ENCODE assay signal across 8 cellular contexts in the genomic region with DNA sequence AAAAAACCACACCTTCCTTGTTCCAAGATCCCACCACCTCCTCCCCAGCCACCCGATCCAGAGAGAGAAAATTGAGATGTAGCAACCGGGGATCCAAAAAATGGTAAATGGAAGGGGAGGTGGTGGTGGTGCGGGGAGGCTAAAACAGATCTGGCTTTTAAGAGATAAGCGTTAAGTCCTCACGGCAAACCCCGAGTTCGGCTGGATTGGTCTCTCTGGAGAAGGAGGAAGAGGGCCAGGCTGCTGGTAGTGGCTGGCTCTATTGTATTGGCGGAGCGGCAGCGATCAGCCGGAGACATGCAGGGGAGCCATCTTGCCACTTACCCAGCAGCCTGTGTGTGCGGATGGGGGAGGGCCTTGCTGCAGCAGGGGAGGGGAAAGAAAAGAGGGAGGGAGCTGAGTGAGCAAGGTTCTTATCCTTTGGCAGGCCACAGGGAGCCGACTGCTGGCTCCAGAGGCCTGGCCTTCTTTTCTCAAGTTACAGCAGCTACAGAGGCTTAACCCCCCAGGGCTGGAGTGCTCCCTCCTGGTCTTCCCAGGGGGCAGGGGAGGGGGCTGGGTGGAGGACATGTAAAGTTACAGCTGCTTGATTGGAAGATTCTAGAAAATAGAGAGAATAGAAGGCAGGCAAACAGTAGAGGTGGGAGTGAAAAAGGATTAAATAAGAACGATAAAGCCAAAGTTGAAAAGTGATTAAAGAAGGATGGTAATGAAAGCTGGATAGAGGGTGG. TPM values are rescaled to one million over a fixed set of nuclear protein-coding genes. Genes with fewer than 3 reads are reported as not detected.
DNase-seq lines count a peak whose midpoint lies in the region; ATAC-seq and TF ChIP-seq lines count a peak whose summit lies in the region.

No MANE protein-coding gene starts in this region.

- H3K4me1 ChIP-seq in KMS-11 (ENCODE audit: low read depth, poor library complexity, severe bottlenecking), result peaks cover 17% of the 10 kb centered on the region
- peaks cover 47% of the 10 kb centered on the region for H3K4me1 ChIP-seq in neural progenitor cell

- H3K4me2 ChIP-seq in KMS-11 (peak overlapping the region; percentile 96), neural progenitor cell (peak overlapping the region; percentile 85)

- peak overlapping the region; percentile 68; the same call in 1 of the 2 replicates for H3K9ac ChIP-seq in KMS-11
- peak overlapping the region; percentile 81 for H3K9ac ChIP-seq in neural progenitor cell

- H4K20me1 ChIP-seq in KMS-11 (ENCODE audit: insufficient read depth), result no peaks in the 10 kb centered on the region
- H4K20me1 ChIP-seq in neural progenitor cell (ENCODE audit: low read depth), result peaks cover 52% of the 10 kb centered on the region

- H3K36me3 ChIP-seq in KMS-11 (ENCODE audit: insufficient read depth) (no peaks in the 10 kb centered on the region), neural progenitor cell (peaks cover 19% of the 10 kb centered on the region)

- H3K4me3 Mint-ChIP-seq in activated T-cell treated with anti-CD3 and anti-CD28 coated beads, Interleukin-2, amount 50 U/mL, for 24 hours, result peak overlapping the region; percentile 98
- H3K4me3 Mint-ChIP-seq in neural progenitor cell, result peak overlapping the region; percentile 89

- TF ChIP-seq CTCF in KMS-11 (conservative IDR thresholded peaks at IDR 0.05; ENCODE audit: low read depth, low read length) (no peak), fibroblast of the aortic adventitia (IDR thresholded peaks at IDR 0.05; ENCODE audit: insufficient read depth, low read length) (no peak), neural progenitor cell (IDR thresholded peaks at IDR 0.05) (no peak)

- peak; percentile 90 for ATAC-seq in GM21576 (IDR thresholded peaks at IDR 0.05; ENCODE audit: unreplicated experiment)

- H2AFZ ChIP-seq in KMS-11 (ENCODE audit: low read depth) (peak overlapping the region; percentile 20; the same call in 1 of the 2 replicates), neural progenitor cell (replicated peaks) (no peak overlapping the region)

- peak; percentile 90 for DNase-seq in COLO829 (ENCODE audit: low spot score)
- peak; percentile 85 for DNase-seq in activated T-cell treated with anti-CD3 and anti-CD28 coated beads, Interleukin-2, amount 50 U/mL, for 24 hours
- peak; percentile 92 for DNase-seq in fibroblast of the aortic adventitia (ENCODE audit: low read depth)
- peak; percentile 94 for DNase-seq in neural progenitor cell (ENCODE audit: low spot score)
- peak; percentile 87 for DNase-seq in superior temporal gyrus (ENCODE audit: extremely low spot score)
- no peak for DNase-seq in stimulated activated naive CD4-positive, alpha-beta T cell treated with Interleukin-2 at 50 U/mL for 16 hours (lab: John Stamatoyannopoulos, UW)

- H3F3A ChIP-seq in neural progenitor cell (ENCODE audit: low read depth), result peaks cover 72% of the 10 kb centered on the region

- H3K36me3 Mint-ChIP-seq in activated T-cell treated with anti-CD3 and anti-CD28 coated beads, Interleukin-2, amount 50 U/mL, for 24 hours (ENCODE audit: low read depth), result peaks cover 94% of the 10 kb centered on the region
- peaks cover 23% of the 10 kb centered on the region for H3K36me3 Mint-ChIP-seq in neural progenitor cell

- H3K9me3 Mint-ChIP-seq in activated T-cell treated with anti-CD3 and anti-CD28 coated beads, Interleukin-2, amount 50 U/mL, for 24 hours, result no peaks in the 10 kb centered on the region
- H3K9me3 Mint-ChIP-seq in neural progenitor cell, result no peaks in the 10 kb centered on the region

- H3K27ac ChIP-seq in KMS-11, result peak overlapping the region; percentile 42; the same call in 1 of the 2 replicates
- H3K27ac ChIP-seq in neural progenitor cell, result peak overlapping the region; percentile 67

- H3K27ac Mint-ChIP-seq in activated T-cell treated with anti-CD3 and anti-CD28 coated beads, Interleukin-2, amount 50 U/mL, for 24 hours, result peak overlapping the region; percentile 97
- H3K27ac Mint-ChIP-seq in neural progenitor cell, result peak overlapping the region; percentile 85

- H3K27me3 ChIP-seq in KMS-11 (ENCODE audit: insufficient read depth, low read depth) (no peaks in the 10 kb centered on the region), neural progenitor cell (no peaks in the 10 kb centered on the region)

- H3K4me1 Mint-ChIP-seq in activated T-cell treated with anti-CD3 and anti-CD28 coated beads, Interleukin-2, amount 50 U/mL, for 24 hours (ENCODE audit: low read depth), result peaks cover 38% of the 10 kb centered on the region
- peaks cover 41% of the 10 kb centered on the region for H3K4me1 Mint-ChIP-seq in neural progenitor cell

- H3K4me3 ChIP-seq in KMS-11 (IDR thresholded peaks at IDR 0.05; ENCODE audit: insufficient read depth, low read depth, low read length) (no peak overlapping the region), fibroblast of the aortic adventitia (ENCODE audit: low read depth, low read length) (peak overlapping the region; percentile 75), neural progenitor cell (peak overlapping the region; percentile 92)

- no peaks in the 10 kb centered on the region for H3K27me3 Mint-ChIP-seq in activated T-cell treated with anti-CD3 and anti-CD28 coated beads, Interleukin-2, amount 50 U/mL, for 24 hours
- peaks cover 10% of the 10 kb centered on the region for H3K27me3 Mint-ChIP-seq in neural progenitor cell (ENCODE audit: insufficient read depth, low read depth)

- H3K9me3 ChIP-seq in neural progenitor cell (ENCODE audit: low read depth), result no peaks in the 10 kb centered on the region

- H3K79me2 ChIP-seq in KMS-11 (ENCODE audit: insufficient read depth, low read depth), result peaks cover 11% of the 10 kb centered on the region
- peaks cover 65% of the 10 kb centered on the region for H3K79me2 ChIP-seq in neural progenitor cell (ENCODE audit: low read depth)

RNA-seq across cellular contexts. Expression of a gene that starts 14.1 kb away (rescaled TPM):
- total RNA-seq in fibroblast of the aortic adventitia (ENCODE audit: low replicate concordance) (2.4 and 3.7 TPM in 2 replicates), neural progenitor cell (ENCODE audit: low replicate concordance) (15.0 and 35.9 TPM in 2 replicates)

RNA-seq across cellular contexts. Expression of a gene that starts 23.5 kb away (rescaled TPM):
- total RNA-seq in fibroblast of the aortic adventitia (ENCODE audit: low replicate concordance), result 91.8 and 97.0 TPM in 2 replicates
- 184 and 215 TPM in 2 replicates for total RNA-seq in neural progenitor cell (ENCODE audit: low replicate concordance)

RNA-seq across cellular contexts. Expression of a gene that starts 23.9 kb away (rescaled TPM):
- 13.0 and 60.2 TPM in 2 replicates for total RNA-seq in fibroblast of the aortic adventitia (ENCODE audit: low replicate concordance)
- 32.0 and 37.5 TPM in 2 replicates for total RNA-seq in neural progenitor cell (ENCODE audit: low replicate concordance)

RNA-seq across cellular contexts. Expression of a gene that starts 29.4 kb away (rescaled TPM):
- total RNA-seq in fibroblast of the aortic adventitia (ENCODE audit: low replicate concordance), result not detected in 2 replicates
- total RNA-seq in neural progenitor cell (ENCODE audit: low replicate concordance), result not detected in 2 replicates

RNA-seq across cellular contexts. Expression of a gene that starts 33.4 kb away (rescaled TPM):
- total RNA-seq in fibroblast of the aortic adventitia (ENCODE audit: low replicate concordance) (1.8 TPM in 1 of 2 replicates, not detected in the other), neural progenitor cell (ENCODE audit: low replicate concordance) (0.06 TPM in 1 of 2 replicates, not detected in the other)
